1 cellular context compared by ENCODE assay signal in genomic region chr16:4113358-4114256, GRCh38.
TF ChIP-seq lines count a peak whose summit lies in the region.

No MANE protein-coding gene starts in this region.

TF ChIP-seq in HEK293, 187 proteins besides CTCF, POLR2A, EP300 and RAD21 (continued from another document):
- TF ChIP-seq, protein P1, sequence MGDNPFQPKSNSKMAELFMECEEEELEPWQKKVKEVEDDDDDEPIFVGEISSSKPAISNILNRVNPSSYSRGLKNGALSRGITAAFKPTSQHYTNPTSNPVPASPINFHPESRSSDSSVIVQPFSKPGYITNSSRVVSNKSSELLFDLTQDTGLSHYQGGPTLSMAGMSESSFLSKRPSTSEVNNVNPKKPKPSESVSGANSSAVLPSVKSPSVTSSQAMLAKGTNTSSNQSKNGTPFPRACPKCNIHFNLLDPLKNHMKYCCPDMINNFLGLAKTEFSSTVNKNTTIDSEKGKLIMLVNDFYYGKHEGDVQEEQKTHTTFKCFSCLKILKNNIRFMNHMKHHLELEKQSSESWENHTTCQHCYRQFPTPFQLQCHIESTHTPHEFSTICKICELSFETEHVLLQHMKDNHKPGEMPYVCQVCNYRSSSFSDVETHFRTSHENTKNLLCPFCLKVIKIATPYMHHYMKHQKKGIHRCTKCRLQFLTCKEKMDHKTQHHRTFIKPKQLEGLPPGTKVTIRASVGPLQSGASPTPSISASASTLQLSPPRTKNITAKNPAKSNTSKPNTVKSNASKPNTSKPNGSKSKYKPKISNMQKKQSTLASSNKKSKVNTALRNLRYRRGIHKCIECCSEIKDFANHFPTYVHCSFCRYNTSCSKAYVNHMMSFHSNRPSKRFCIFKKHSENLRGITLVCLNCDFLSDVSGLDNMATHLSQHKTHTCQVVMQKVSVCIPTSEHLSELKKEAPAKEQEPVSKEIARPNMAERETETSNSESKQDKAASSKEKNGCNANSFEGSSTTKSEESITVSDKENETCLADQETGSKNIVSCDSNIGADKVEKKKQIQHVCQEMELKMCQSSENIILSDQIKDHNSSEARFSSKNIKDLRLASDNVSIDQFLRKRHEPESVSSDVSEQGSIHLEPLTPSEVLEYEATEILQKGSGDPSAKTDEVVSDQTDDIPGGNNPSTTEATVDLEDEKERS (tag by site-specific recombination; IDR thresholded peaks at IDR 0.05) = no peak
- no peak for TF ChIP-seq ZNF501 (tag by site-specific recombination; IDR thresholded peaks at IDR 0.05)
- TF ChIP-seq MEIS1 (CRISPR knock-in tag; IDR thresholded peaks at IDR 0.05; ENCODE audit: borderline replicate concordance) = no peak
- no peak for TF ChIP-seq ZBTB48 (tag by site-specific recombination; IDR thresholded peaks at IDR 0.05)
- no peak for TF ChIP-seq ZNF692 (tag by site-specific recombination; IDR thresholded peaks at IDR 0.05)
- TF ChIP-seq, protein P2, sequence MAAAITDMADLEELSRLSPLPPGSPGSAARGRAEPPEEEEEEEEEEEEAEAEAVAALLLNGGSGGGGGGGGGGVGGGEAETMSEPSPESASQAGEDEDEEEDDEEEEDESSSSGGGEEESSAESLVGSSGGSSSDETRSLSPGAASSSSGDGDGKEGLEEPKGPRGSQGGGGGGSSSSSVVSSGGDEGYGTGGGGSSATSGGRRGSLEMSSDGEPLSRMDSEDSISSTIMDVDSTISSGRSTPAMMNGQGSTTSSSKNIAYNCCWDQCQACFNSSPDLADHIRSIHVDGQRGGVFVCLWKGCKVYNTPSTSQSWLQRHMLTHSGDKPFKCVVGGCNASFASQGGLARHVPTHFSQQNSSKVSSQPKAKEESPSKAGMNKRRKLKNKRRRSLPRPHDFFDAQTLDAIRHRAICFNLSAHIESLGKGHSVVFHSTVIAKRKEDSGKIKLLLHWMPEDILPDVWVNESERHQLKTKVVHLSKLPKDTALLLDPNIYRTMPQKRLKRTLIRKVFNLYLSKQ (tag by site-specific recombination; IDR thresholded peaks at IDR 0.05; ENCODE audit: borderline replicate concordance) = no peak
- no peak for TF ChIP-seq ZNF155 (tag by site-specific recombination; IDR thresholded peaks at IDR 0.05)
